Comparison of ENCODE assay signal across 8 cellular contexts in genomic region chr12:53345486-53346195, GRCh38. TPM values are rescaled to one million over a fixed set of nuclear protein-coding genes. Genes with fewer than 3 reads are reported as not detected.
DNase-seq lines count a peak whose midpoint lies in the region; ATAC-seq, FAIRE-seq and TF ChIP-seq lines count a peak whose summit lies in the region.

No MANE protein-coding gene starts in this region.

- no peaks in the 10 kb centered on the region for H3K27me3 ChIP-seq in small intestine (ENCODE audit: control insufficient read depth in 2 of 2, insufficient read depth in 2 of 2, low read length in 2 of 2)

- ATAC-seq in activated CD8-positive, alpha-beta T cell treated with anti-CD3 and anti-CD28 coated beads for 36 hours, result peak; percentile 22
- peak; percentile 17 for ATAC-seq in stimulated activated naive CD8-positive, alpha-beta T cell treated with anti-CD3 and anti-CD28 coated beads, Interleukin-15, amount 100 ng/mL, for 72 hours
- ATAC-seq in left colon, result no peak

- H3K9me3 Mint-ChIP-seq in activated CD8-positive, alpha-beta T cell treated with anti-CD3 and anti-CD28 coated beads for 36 hours, result no peaks in the 10 kb centered on the region
- no peaks in the 10 kb centered on the region for H3K9me3 Mint-ChIP-seq in stimulated activated naive CD8-positive, alpha-beta T cell treated with anti-CD3 and anti-CD28 coated beads, Interleukin-15, amount 100 ng/mL, for 72 hours

- TF ChIP-seq CTCF in activated CD8-positive, alpha-beta T cell treated with anti-CD3 and anti-CD28 coated beads for 36 hours (IDR thresholded peaks at IDR 0.05), result peak; percentile 14

- no peak for FAIRE-seq in small intestine (lab: Jason Lieb, UNC)

- DNase-seq in NCI-H1694 treated with DMSO at 0.1 percent for 48 hours (lab: John Stamatoyannopoulos, UW), result peak; percentile 2
- DNase-seq in NCI-H1694 (lab: John Stamatoyannopoulos, UW), result no peak
- no peak for DNase-seq in activated CD8-positive, alpha-beta T cell treated with anti-CD3 and anti-CD28 coated beads for 36 hours
- peak; percentile 74 for DNase-seq in hepatic stellate cell (ENCODE audit: low spot score)
- no peak for DNase-seq in stimulated activated naive CD8-positive, alpha-beta T cell treated with anti-CD3 and anti-CD28 coated beads, Interleukin-15, amount 100 ng/mL, for 72 hours
- DNase-seq in left colon, result no peak
- no peak for DNase-seq in small intestine
- DNase-seq in NCI-H510A treated with DMSO at 0.1 percent for 48 hours (lab: John Stamatoyannopoulos, UW), result no peak

- POLR2A ChIA-PET in activated CD8-positive, alpha-beta T cell treated with anti-CD3 and anti-CD28 coated beads for 36 hours (lab: Charles Lee), result interaction anchor here (0.6 to 2.5 kb wide), 9 partner anchors 10 to 1229 kb away, joined by 3 to 19 read pairs (median 8); partner anchors contain the start of genes AAAS, ESPL1, SOAT2 and SP7

- peak overlapping the region; percentile 42 for H3K27ac Mint-ChIP-seq in activated CD8-positive, alpha-beta T cell treated with anti-CD3 and anti-CD28 coated beads for 36 hours
- H3K27ac Mint-ChIP-seq in stimulated activated naive CD8-positive, alpha-beta T cell treated with anti-CD3 and anti-CD28 coated beads, Interleukin-15, amount 100 ng/mL, for 72 hours, result peak overlapping the region in 1 of 2 donors; percentile 93

- no peaks in the 10 kb centered on the region for H3K4me1 ChIP-seq in small intestine (ENCODE audit: control insufficient read depth in 2 of 2, insufficient read depth in 1 of 2, low read depth in 1 of 2, low read length in 1 of 2)

- no peaks in the 10 kb centered on the region for H3K9me3 ChIP-seq in small intestine (ENCODE audit: control insufficient read depth, low read depth)

- H3K36me3 Mint-ChIP-seq in activated CD8-positive, alpha-beta T cell treated with anti-CD3 and anti-CD28 coated beads for 36 hours (ENCODE audit: low read depth), result no peaks in the 10 kb centered on the region

- H3K27me3 Mint-ChIP-seq in activated CD8-positive, alpha-beta T cell treated with anti-CD3 and anti-CD28 coated beads for 36 hours, result no peaks in the 10 kb centered on the region
- no peaks in the 10 kb centered on the region for H3K27me3 Mint-ChIP-seq in stimulated activated naive CD8-positive, alpha-beta T cell treated with anti-CD3 and anti-CD28 coated beads, Interleukin-15, amount 100 ng/mL, for 72 hours

- H3K4me3 ChIP-seq in small intestine (ENCODE audit: low read depth in 1 of 2, low read length in 2 of 2), result peak overlapping the region in 1 of 2 donors; percentile 48

- WGBS in small intestine, 3 donors, result 31 to 40% (median 32%) methylated on average over 10 of the region's 10 CpGs

- CTCF ChIA-PET in activated CD8-positive, alpha-beta T cell treated with anti-CD3 and anti-CD28 coated beads for 36 hours (lab: Charles Lee), result interaction anchor here (0.7 to 9.7 kb wide), 39 partner anchors 9 to 283 kb away, joined by 3 to 293 read pairs (median 6); partner anchors contain the start of genes AAAS, AMHR2, CSAD and ESPL1

- intact Hi-C loops in activated CD8-positive, alpha-beta T cell treated with anti-CD3 and anti-CD28 coated beads for 36 hours (cut with micrococcal nuclease), result loop anchor here (2.0 kb wide), 1 partner anchor 21 kb away; no protein-coding TSS in a partner anchor
- intact Hi-C loops in left colon (cut with DNase I, micrococcal nuclease), result loop anchor here in 1 of 2 donors (10.0 kb wide), 1 partner anchor 159 kb away; the partner anchor contains the start of genes NPFF and TARBP2

- H3K36me3 ChIP-seq in small intestine (ENCODE audit: control insufficient read depth in 2 of 2, insufficient read depth in 2 of 2, low read length in 2 of 2), result no peaks in the 10 kb centered on the region

- peak overlapping the region in 1 of 2 donors; percentile 61 for H3K27ac ChIP-seq in small intestine (ENCODE audit: low read depth in 1 of 2, low read length in 1 of 2)

- H3K4me1 Mint-ChIP-seq in activated CD8-positive, alpha-beta T cell treated with anti-CD3 and anti-CD28 coated beads for 36 hours (ENCODE audit: low read depth), result peaks cover 12% of the 10 kb centered on the region
- peaks cover 26% of the 10 kb centered on the region for H3K4me1 Mint-ChIP-seq in stimulated activated naive CD8-positive, alpha-beta T cell treated with anti-CD3 and anti-CD28 coated beads, Interleukin-15, amount 100 ng/mL, for 72 hours

- H3K4me3 Mint-ChIP-seq in activated CD8-positive, alpha-beta T cell treated with anti-CD3 and anti-CD28 coated beads for 36 hours, result peak overlapping the region; percentile 82
- H3K4me3 Mint-ChIP-seq in stimulated activated naive CD8-positive, alpha-beta T cell treated with anti-CD3 and anti-CD28 coated beads, Interleukin-15, amount 100 ng/mL, for 72 hours, result peak overlapping the region; percentile 94 to 96

RNA-seq across cellular contexts. Expression of gene SP7, which starts 9.5 kb away (rescaled TPM):
- total RNA-seq in activated CD8-positive, alpha-beta T cell treated with anti-CD3 and anti-CD28 coated beads for 36 hours, result not detected
- total RNA-seq in left colon, result not detected
- not detected for polyA plus RNA-seq in small intestine

RNA-seq across cellular contexts. Expression of gene AAAS, which starts 24.2 kb away (rescaled TPM):
- total RNA-seq in activated CD8-positive, alpha-beta T cell treated with anti-CD3 and anti-CD28 coated beads for 36 hours, result 10 to 100 TPM; 81.3 to 87.6 TPM
- 10 to 100 TPM; 34.6 to 39.0 TPM for total RNA-seq in left colon
- polyA plus RNA-seq in small intestine, result 10 to 100 TPM; 20.0 to 34.9 (median 32.5) TPM

RNA-seq across cellular contexts. Expression of gene SP1, which starts 34.3 kb away (rescaled TPM):
- 10 to 100 TPM; 67.2 to 70.3 TPM for total RNA-seq in activated CD8-positive, alpha-beta T cell treated with anti-CD3 and anti-CD28 coated beads for 36 hours
- 10 to 100 TPM; 85.2 to 98.2 TPM for total RNA-seq in left colon
- polyA plus RNA-seq in small intestine, result 10 to 100 TPM; 13.8 to 20.3 (median 16.3) TPM

RNA-seq across cellular contexts. Expression of gene MYG1, which starts 46.1 kb away (rescaled TPM):
- 10 to 100 TPM; 69.5 to 70.9 TPM for total RNA-seq in activated CD8-positive, alpha-beta T cell treated with anti-CD3 and anti-CD28 coated beads for 36 hours
- total RNA-seq in left colon, result 10 to 100 TPM; 37.9 to 39.2 TPM
- 10 to 100 TPM; 64.9 to 87.0 (median 68.9) TPM for polyA plus RNA-seq in small intestine

RNA-seq across cellular contexts. Expression of gene PFDN5, which starts 50.3 kb away (rescaled TPM):
- 100 to 1,000 TPM; 322 to 373 TPM for total RNA-seq in activated CD8-positive, alpha-beta T cell treated with anti-CD3 and anti-CD28 coated beads for 36 hours
- 100 to 1,000 TPM; 268 to 291 TPM for total RNA-seq in left colon
- 1,000 to 10,000 TPM in 1 of 3 donors, 100 to 1,000 TPM in 2; 774 to 1,223 (median 815) TPM for polyA plus RNA-seq in small intestine

Comparison
In these comparisons a context has a peak if more than half of its experiments do, and no peak if none do; other contexts are left out.
1. DNase-seq: peak in NCI-H1694 treated with DMSO at 0.1 percent for 48 hours (single experiment) and hepatic stellate cell (single experiment); none in NCI-H1694 (single experiment), activated CD8-positive, alpha-beta T cell treated with anti-CD3 and anti-CD28 coated beads for 36 hours (single experiment), stimulated activated naive CD8-positive, alpha-beta T cell treated with anti-CD3 and anti-CD28 coated beads, Interleukin-15, amount 100 ng/mL, for 72 hours (0 of 2), left colon (0 of 2), small intestine (single experiment) and NCI-H510A treated with DMSO at 0.1 percent for 48 hours (single experiment).